In the genomic region with DNA sequence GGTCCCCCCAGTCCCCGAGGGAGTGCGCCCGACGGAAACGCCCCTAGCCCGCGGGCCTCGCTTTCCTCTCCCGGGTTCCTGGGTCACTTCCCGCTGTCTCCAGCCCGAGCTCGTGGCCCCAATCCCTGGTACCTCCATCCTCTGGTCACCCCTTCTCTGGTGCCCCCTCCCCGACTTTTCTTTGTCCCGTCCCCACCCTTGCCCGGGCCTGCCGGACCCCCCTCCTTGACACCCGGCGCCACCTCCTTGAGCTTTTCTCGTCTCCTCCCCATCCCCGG, we compare ENCODE assay signal across 1 cellular context.
TF ChIP-seq lines count a peak whose summit lies in the region.

No MANE protein-coding gene starts in this region.

TF ChIP-seq in WTC11, 78 proteins besides CTCF, POLR2A, EP300 and RAD21 (continued from another document):
- TF ChIP-seq, protein P1, sequence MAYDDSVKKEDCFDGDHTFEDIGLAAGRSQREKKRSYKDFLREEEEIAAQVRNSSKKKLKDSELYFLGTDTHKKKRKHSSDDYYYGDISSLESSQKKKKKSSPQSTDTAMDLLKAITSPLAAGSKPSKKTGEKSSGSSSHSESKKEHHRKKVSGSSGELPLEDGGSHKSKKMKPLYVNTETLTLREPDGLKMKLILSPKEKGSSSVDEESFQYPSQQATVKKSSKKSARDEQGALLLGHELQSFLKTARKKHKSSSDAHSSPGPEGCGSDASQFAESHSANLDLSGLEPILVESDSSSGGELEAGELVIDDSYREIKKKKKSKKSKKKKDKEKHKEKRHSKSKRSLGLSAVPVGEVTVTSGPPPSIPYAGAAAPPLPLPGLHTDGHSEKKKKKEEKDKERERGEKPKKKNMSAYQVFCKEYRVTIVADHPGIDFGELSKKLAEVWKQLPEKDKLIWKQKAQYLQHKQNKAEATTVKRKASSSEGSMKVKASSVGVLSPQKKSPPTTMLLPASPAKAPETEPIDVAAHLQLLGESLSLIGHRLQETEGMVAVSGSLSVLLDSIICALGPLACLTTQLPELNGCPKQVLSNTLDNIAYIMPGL (CRISPR knock-in tag; IDR thresholded peaks at IDR 0.05), result peak; percentile 42; the same call in 1 of the 2 replicates
- TF ChIP-seq FOXP1 (CRISPR knock-in tag; IDR thresholded peaks at IDR 0.05; ENCODE audit: borderline replicate concordance) (no peak), JUN (CRISPR knock-in tag; IDR thresholded peaks at IDR 0.05) (no peak), SMAD4 (CRISPR knock-in tag; IDR thresholded peaks at IDR 0.05) (no peak), NFE2L1 (CRISPR knock-in tag; IDR thresholded peaks at IDR 0.05) (peak; percentile 8; the same call in 1 of the 2 replicates), ETV6 (CRISPR knock-in tag; IDR thresholded peaks at IDR 0.05) (no peak)
- TF ChIP-seq, protein P2, sequence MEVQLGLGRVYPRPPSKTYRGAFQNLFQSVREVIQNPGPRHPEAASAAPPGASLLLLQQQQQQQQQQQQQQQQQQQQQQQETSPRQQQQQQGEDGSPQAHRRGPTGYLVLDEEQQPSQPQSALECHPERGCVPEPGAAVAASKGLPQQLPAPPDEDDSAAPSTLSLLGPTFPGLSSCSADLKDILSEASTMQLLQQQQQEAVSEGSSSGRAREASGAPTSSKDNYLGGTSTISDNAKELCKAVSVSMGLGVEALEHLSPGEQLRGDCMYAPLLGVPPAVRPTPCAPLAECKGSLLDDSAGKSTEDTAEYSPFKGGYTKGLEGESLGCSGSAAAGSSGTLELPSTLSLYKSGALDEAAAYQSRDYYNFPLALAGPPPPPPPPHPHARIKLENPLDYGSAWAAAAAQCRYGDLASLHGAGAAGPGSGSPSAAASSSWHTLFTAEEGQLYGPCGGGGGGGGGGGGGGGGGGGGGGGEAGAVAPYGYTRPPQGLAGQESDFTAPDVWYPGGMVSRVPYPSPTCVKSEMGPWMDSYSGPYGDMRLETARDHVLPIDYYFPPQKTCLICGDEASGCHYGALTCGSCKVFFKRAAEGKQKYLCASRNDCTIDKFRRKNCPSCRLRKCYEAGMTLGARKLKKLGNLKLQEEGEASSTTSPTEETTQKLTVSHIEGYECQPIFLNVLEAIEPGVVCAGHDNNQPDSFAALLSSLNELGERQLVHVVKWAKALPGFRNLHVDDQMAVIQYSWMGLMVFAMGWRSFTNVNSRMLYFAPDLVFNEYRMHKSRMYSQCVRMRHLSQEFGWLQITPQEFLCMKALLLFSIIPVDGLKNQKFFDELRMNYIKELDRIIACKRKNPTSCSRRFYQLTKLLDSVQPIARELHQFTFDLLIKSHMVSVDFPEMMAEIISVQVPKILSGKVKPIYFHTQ (CRISPR knock-in tag; IDR thresholded peaks at IDR 0.05), result no peak
- TF ChIP-seq, protein P3, sequence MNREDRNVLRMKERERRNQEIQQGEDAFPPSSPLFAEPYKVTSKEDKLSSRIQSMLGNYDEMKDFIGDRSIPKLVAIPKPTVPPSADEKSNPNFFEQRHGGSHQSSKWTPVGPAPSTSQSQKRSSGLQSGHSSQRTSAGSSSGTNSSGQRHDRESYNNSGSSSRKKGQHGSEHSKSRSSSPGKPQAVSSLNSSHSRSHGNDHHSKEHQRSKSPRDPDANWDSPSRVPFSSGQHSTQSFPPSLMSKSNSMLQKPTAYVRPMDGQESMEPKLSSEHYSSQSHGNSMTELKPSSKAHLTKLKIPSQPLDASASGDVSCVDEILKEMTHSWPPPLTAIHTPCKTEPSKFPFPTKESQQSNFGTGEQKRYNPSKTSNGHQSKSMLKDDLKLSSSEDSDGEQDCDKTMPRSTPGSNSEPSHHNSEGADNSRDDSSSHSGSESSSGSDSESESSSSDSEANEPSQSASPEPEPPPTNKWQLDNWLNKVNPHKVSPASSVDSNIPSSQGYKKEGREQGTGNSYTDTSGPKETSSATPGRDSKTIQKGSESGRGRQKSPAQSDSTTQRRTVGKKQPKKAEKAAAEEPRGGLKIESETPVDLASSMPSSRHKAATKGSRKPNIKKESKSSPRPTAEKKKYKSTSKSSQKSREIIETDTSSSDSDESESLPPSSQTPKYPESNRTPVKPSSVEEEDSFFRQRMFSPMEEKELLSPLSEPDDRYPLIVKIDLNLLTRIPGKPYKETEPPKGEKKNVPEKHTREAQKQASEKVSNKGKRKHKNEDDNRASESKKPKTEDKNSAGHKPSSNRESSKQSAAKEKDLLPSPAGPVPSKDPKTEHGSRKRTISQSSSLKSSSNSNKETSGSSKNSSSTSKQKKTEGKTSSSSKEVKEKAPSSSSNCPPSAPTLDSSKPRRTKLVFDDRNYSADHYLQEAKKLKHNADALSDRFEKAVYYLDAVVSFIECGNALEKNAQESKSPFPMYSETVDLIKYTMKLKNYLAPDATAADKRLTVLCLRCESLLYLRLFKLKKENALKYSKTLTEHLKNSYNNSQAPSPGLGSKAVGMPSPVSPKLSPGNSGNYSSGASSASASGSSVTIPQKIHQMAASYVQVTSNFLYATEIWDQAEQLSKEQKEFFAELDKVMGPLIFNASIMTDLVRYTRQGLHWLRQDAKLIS (CRISPR knock-in tag; IDR thresholded peaks at IDR 0.05; ENCODE audit: borderline replicate concordance), result no peak
- TF ChIP-seq, protein P4, sequence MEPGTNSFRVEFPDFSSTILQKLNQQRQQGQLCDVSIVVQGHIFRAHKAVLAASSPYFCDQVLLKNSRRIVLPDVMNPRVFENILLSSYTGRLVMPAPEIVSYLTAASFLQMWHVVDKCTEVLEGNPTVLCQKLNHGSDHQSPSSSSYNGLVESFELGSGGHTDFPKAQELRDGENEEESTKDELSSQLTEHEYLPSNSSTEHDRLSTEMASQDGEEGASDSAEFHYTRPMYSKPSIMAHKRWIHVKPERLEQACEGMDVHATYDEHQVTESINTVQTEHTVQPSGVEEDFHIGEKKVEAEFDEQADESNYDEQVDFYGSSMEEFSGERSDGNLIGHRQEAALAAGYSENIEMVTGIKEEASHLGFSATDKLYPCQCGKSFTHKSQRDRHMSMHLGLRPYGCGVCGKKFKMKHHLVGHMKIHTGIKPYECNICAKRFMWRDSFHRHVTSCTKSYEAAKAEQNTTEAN (CRISPR knock-in tag; IDR thresholded peaks at IDR 0.05), result no peak
- TF ChIP-seq, protein P5, sequence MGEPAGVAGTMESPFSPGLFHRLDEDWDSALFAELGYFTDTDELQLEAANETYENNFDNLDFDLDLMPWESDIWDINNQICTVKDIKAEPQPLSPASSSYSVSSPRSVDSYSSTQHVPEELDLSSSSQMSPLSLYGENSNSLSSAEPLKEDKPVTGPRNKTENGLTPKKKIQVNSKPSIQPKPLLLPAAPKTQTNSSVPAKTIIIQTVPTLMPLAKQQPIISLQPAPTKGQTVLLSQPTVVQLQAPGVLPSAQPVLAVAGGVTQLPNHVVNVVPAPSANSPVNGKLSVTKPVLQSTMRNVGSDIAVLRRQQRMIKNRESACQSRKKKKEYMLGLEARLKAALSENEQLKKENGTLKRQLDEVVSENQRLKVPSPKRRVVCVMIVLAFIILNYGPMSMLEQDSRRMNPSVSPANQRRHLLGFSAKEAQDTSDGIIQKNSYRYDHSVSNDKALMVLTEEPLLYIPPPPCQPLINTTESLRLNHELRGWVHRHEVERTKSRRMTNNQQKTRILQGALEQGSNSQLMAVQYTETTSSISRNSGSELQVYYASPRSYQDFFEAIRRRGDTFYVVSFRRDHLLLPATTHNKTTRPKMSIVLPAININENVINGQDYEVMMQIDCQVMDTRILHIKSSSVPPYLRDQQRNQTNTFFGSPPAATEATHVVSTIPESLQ (CRISPR knock-in tag; IDR thresholded peaks at IDR 0.05), result no peak
